In the genomic region with DNA sequence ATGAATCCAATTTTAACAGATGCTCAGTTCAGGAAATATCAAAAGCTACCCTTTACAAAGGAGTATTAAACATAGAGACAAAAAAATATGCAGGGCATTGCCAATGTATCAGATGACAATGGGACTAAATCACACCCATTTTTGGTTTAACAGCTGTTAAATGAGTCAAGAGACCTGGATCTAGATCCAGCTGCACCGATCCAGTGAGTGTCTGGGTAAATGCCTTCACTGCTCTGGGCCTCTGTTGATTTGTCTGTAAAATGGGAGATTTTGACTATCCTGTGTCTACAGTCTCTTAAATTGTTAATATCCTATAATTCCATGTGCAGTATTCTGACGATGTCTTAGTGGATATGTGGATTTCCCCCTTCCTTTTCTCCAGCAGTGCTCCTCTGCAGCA, we compare ENCODE assay signal across 2 cellular contexts.
TF ChIP-seq lines count a peak whose summit lies in the region.

No MANE protein-coding gene starts in this region.

TF ChIP-seq in HepG2, 621 proteins besides CTCF, POLR2A, EP300 and RAD21:
- TF ChIP-seq SRSF4 (IDR thresholded peaks at IDR 0.05; ENCODE audit: low read depth, low read length, poor library complexity, severe bottlenecking): no peak
- peak; percentile 56; the same call in 1 of the 2 replicates for TF ChIP-seq ZNF629 (CRISPR knock-in tag; conservative IDR thresholded peaks at IDR 0.05)

TF ChIP-seq in K562, 482 proteins besides CTCF, POLR2A, EP300 and RAD21:
- TF ChIP-seq SRSF3 (IDR thresholded peaks at IDR 0.05; ENCODE audit: insufficient read depth, low read length): no peak
- TF ChIP-seq ZNF354B (CRISPR knock-in tag; IDR thresholded peaks at IDR 0.05): no peak
- TF ChIP-seq RBM25 (IDR thresholded peaks at IDR 0.05; ENCODE audit: low read depth, low read length, severe bottlenecking): peak; percentile 30
